21 cellular contexts compared by ENCODE assay signal in genomic region chr3:15934389-15935195, GRCh38.
DNase-seq lines count a peak whose midpoint lies in the region; ATAC-seq and TF ChIP-seq lines count a peak whose summit lies in the region.
"Had no signal": no experiment of that assay in that cellular context is flagged by ENCODE, and none has a peak within 500 bp of the region (broad histone marks: within the 10 kb centered on the region; RNA-seq: fewer than 3 reads in every experiment).

No MANE protein-coding gene starts in this region.

- 87 to 91% methylated on average over 6 of the region's 6 CpGs for WGBS in aorta, 2 donors
- WGBS in mesendoderm (ENCODE audit: extremely low coverage, insufficient coverage, low lambda C conversion rate): no CpG with 5 or more reads among the region's 6 CpGs

- no peak overlapping the region for H3K18ac ChIP-seq in mesendoderm (ENCODE audit: low read length)

- peak; percentile 32 for DNase-seq in SIG-M5 treated with dmso at 0.1 percent for 504 hours (lab: John Stamatoyannopoulos, UW; ENCODE audit: unreplicated experiment)
- no peak for DNase-seq in SIG-M5 (lab: John Stamatoyannopoulos, UW)
- DNase-seq in aorta: no peak
- no peak for DNase-seq in mesendoderm
- no peak for DNase-seq in WTC11 (ENCODE audit: low spot score)
- DNase-seq: 8988T; activated CD4-positive, alpha-beta T cell treated with anti-CD3 and anti-CD28 coated beads, Interleukin-2, amount 10 ng/mL, durations not matched to agents 7 days and 5 days; activated naive CD8-positive, alpha-beta T cell treated with anti-CD3 and anti-CD28 coated beads, Interleukin-2, amount 10 ng/mL, durations not matched to agents 7 days and 5 days; H7; naive B cell; NCI-H1417; NCI-H2107; NCI-H524; small intestine; stimulated activated naive CD8-positive, alpha-beta T cell treated with anti-CD3 and anti-CD28 coated beads, Interleukin-15, Interleukin-2, amounts not matched to agents 100 U/mL and 50 U/mL, for 24 hours; T-helper 1 cell had no signal

- no peak overlapping the region for H3K4me2 ChIP-seq in mesendoderm (ENCODE audit: low read length)

- H3K9me3 Mint-ChIP-seq in nephron (peaks cover 2% of the 10 kb centered on the region), WTC11 (no peaks in the 10 kb centered on the region)
- H3K9me3 Mint-ChIP-seq: activated CD4-positive, alpha-beta T cell treated with anti-CD3 and anti-CD28 coated beads, Interleukin-2, amount 10 ng/mL, durations not matched to agents 7 days and 5 days; activated naive CD8-positive, alpha-beta T cell treated with anti-CD3 and anti-CD28 coated beads, Interleukin-2, amount 10 ng/mL, durations not matched to agents 7 days and 5 days; activated T-helper 2 cell treated with anti-CD3 and anti-CD28 coated beads, Interferon-gamma antibody, Interleukin-2, Interleukin-4, amounts not matched to agents 10 μg/mL and 5 μg/mL and 100 μg/mL, durations not matched to agents 14 hours and 24 hours and 36 hours; type B pancreatic cell had no signal

- no peaks in the 10 kb centered on the region for H3K36me3 ChIP-seq in aorta (ENCODE audit: control insufficient read depth in 1 of 2, insufficient read depth in 2 of 2, low read length in 1 of 2)
- no peaks in the 10 kb centered on the region for H3K36me3 ChIP-seq in mesendoderm (ENCODE audit: control insufficient read depth, insufficient read depth, low read length)

- intact Hi-C loops in aorta (cut with DNase I): no loop called here

- H3K27me3 Mint-ChIP-seq in nephron (ENCODE audit: low read depth) (peaks cover 4% of the 10 kb centered on the region), WTC11 (ENCODE audit: low read depth) (no peaks in the 10 kb centered on the region)
- H3K27me3 Mint-ChIP-seq: type B pancreatic cell had no signal

- peak overlapping the region in 2 of 3 experiments; percentile 32 to 50 for H3K27ac Mint-ChIP-seq in nephron
- H3K27ac Mint-ChIP-seq in WTC11: no peak overlapping the region
- H3K27ac Mint-ChIP-seq: activated CD4-positive, alpha-beta T cell treated with anti-CD3 and anti-CD28 coated beads, Interleukin-2, amount 10 ng/mL, durations not matched to agents 7 days and 5 days; activated naive CD8-positive, alpha-beta T cell treated with anti-CD3 and anti-CD28 coated beads, Interleukin-2, amount 10 ng/mL, durations not matched to agents 7 days and 5 days; activated T-helper 2 cell treated with anti-CD3 and anti-CD28 coated beads, Interferon-gamma antibody, Interleukin-2, Interleukin-4, amounts not matched to agents 10 μg/mL and 5 μg/mL and 100 μg/mL, durations not matched to agents 14 hours and 24 hours and 36 hours; type B pancreatic cell had no signal

- H3K4me3 ChIP-seq in aorta (ENCODE audit: low read length in 2 of 2): no peak overlapping the region
- no peak overlapping the region for H3K4me3 ChIP-seq in mesendoderm (ENCODE audit: low read length)

- ATAC-seq in aorta (ENCODE audit: low FRiP score) (peak; percentile 36), WTC11 (no peak), GM21381 (IDR thresholded peaks at IDR 0.05; ENCODE audit: unreplicated experiment) (no peak)
- ATAC-seq: stimulated activated naive CD8-positive, alpha-beta T cell treated with anti-CD3 and anti-CD28 coated beads, Interleukin-15, Interleukin-2, amounts not matched to agents 100 U/mL and 50 U/mL, for 24 hours had no signal

- H4K8ac ChIP-seq in mesendoderm (ENCODE audit: low read depth, low read length): no peak overlapping the region

- H2AK5ac ChIP-seq in mesendoderm (ENCODE audit: low read length): no peak overlapping the region

- no peaks in the 10 kb centered on the region for H3K79me1 ChIP-seq in mesendoderm (ENCODE audit: low read length)

- no peak overlapping the region for H4K5ac ChIP-seq in mesendoderm (ENCODE audit: low read length)

- H3K27me3 ChIP-seq in aorta (ENCODE audit: control insufficient read depth in 1 of 2, insufficient read depth in 2 of 2, low read length in 1 of 2): no peaks in the 10 kb centered on the region
- no peaks in the 10 kb centered on the region for H3K27me3 ChIP-seq in mesendoderm (ENCODE audit: insufficient read depth, low read length, poor library complexity)

- no peaks in the 10 kb centered on the region for H3K79me2 ChIP-seq in mesendoderm (ENCODE audit: control insufficient read depth, insufficient read depth, low read length)

- H3K9ac ChIP-seq in mesendoderm (ENCODE audit: low read length): no peak overlapping the region

- H3K4me1 Mint-ChIP-seq in nephron (peaks cover 50% of the 10 kb centered on the region), WTC11 (peaks cover 2% of the 10 kb centered on the region; the same call in 1 of the 2 replicates)
- H3K4me1 Mint-ChIP-seq: activated CD4-positive, alpha-beta T cell treated with anti-CD3 and anti-CD28 coated beads, Interleukin-2, amount 10 ng/mL, durations not matched to agents 7 days and 5 days; naive B cell had no signal

- H3K27ac ChIP-seq in cingulate gyrus (ENCODE audit: low read depth, low read length) (peak overlapping the region; percentile 24), aorta (ENCODE audit: low read depth in 1 of 2, low read length in 2 of 2) (no peak overlapping the region), mesendoderm (ENCODE audit: low read depth, low read length) (no peak overlapping the region)

- no peak overlapping the region for H3K56ac ChIP-seq in mesendoderm (ENCODE audit: low read length)

- no peak overlapping the region for H2BK15ac ChIP-seq in mesendoderm (replicated peaks; ENCODE audit: low read depth)

- H3K4me3 Mint-ChIP-seq in nephron: no peak overlapping the region
- no peak overlapping the region for H3K4me3 Mint-ChIP-seq in WTC11
- H3K4me3 Mint-ChIP-seq: activated CD4-positive, alpha-beta T cell treated with anti-CD3 and anti-CD28 coated beads, Interleukin-2, amount 10 ng/mL, durations not matched to agents 7 days and 5 days; activated naive CD8-positive, alpha-beta T cell treated with anti-CD3 and anti-CD28 coated beads, Interleukin-2, amount 10 ng/mL, durations not matched to agents 7 days and 5 days; naive B cell; type B pancreatic cell had no signal

- H3K4ac ChIP-seq in mesendoderm (ENCODE audit: low read depth, low read length): no peak overlapping the region

- H3K9me3 ChIP-seq in aorta (ENCODE audit: control insufficient read depth, low read length): no peaks in the 10 kb centered on the region

- H2BK5ac ChIP-seq in mesendoderm (ENCODE audit: low read length): no peak overlapping the region

- POLR2A ChIA-PET in WTC11 (lab: Charles Lee): no interaction called here

- CTCF ChIA-PET in WTC11 (lab: Charles Lee): interaction anchor here (1.8 kb wide), 1 partner anchor 40 kb away, joined by 6 read pairs; no protein-coding TSS in a partner anchor

- H3K4me1 ChIP-seq in aorta (ENCODE audit: control insufficient read depth in 1 of 2, insufficient read depth in 2 of 2, low read length in 2 of 2) (no peaks in the 10 kb centered on the region), mesendoderm (ENCODE audit: control insufficient read depth, low read depth, low read length) (no peaks in the 10 kb centered on the region)

- no peaks in the 10 kb centered on the region for H3K36me3 Mint-ChIP-seq in nephron (ENCODE audit: low read depth)
- H3K36me3 Mint-ChIP-seq in WTC11: no peaks in the 10 kb centered on the region
- H3K36me3 Mint-ChIP-seq: type B pancreatic cell had no signal

- no peak for TF ChIP-seq CTCF in nephron (IDR thresholded peaks at IDR 0.05; ENCODE audit: unreplicated experiment in 3 of 3)
- TF ChIP-seq CTCF in WTC11 (IDR thresholded peaks at IDR 0.05): no peak

- H2BK120ac ChIP-seq in mesendoderm (ENCODE audit: low read depth, low read length): no peak overlapping the region

- no peak overlapping the region for H3K23ac ChIP-seq in mesendoderm (ENCODE audit: low read length)

TF ChIP-seq in WTC11, 78 proteins besides CTCF, POLR2A, EP300 and RAD21:
- TF ChIP-seq NFATC4 (CRISPR knock-in tag; IDR thresholded peaks at IDR 0.05): no peak
- TF ChIP-seq, protein P1, sequence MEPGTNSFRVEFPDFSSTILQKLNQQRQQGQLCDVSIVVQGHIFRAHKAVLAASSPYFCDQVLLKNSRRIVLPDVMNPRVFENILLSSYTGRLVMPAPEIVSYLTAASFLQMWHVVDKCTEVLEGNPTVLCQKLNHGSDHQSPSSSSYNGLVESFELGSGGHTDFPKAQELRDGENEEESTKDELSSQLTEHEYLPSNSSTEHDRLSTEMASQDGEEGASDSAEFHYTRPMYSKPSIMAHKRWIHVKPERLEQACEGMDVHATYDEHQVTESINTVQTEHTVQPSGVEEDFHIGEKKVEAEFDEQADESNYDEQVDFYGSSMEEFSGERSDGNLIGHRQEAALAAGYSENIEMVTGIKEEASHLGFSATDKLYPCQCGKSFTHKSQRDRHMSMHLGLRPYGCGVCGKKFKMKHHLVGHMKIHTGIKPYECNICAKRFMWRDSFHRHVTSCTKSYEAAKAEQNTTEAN (CRISPR knock-in tag; IDR thresholded peaks at IDR 0.05): no peak
- no peak for TF ChIP-seq TCF7 (CRISPR knock-in tag; IDR thresholded peaks at IDR 0.05; ENCODE audit: low read depth)
- no peak for TF ChIP-seq TP53 (CRISPR knock-in tag; IDR thresholded peaks at IDR 0.05)
